Comparison of ENCODE assay signal across 1 cellular context in the genomic region with DNA sequence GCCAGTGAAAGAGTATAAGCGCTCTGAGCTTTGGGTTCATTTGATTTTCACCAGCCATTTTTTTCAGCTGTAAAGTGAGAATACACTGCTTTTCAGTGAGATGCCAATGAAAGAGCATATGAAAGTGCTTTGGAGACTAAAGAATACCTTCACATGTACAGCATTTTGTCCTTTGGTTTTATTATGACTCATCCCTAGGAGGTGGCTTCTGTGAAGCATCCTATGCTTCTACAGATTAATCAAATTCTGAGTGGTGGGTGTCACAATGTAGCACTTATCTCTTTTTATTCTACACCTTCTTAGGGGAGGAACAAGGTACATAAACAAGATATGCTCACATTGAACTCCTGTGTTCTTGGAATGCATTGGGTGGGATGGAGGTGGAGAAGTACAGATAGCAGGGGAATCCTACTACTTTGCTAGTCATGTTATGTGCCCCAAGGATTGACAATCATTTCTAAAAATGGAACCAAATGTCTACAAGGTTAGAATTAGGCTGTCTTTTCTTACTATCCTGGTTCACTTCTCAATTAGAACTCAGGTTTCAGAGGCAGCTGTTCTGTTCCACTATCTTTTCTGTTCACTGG.
TF ChIP-seq lines count a peak whose summit lies in the region.

No MANE protein-coding gene starts in this region.

TF ChIP-seq in K562, 482 proteins besides CTCF, POLR2A, EP300 and RAD21 (continued from another document):
- TF ChIP-seq, protein P1, sequence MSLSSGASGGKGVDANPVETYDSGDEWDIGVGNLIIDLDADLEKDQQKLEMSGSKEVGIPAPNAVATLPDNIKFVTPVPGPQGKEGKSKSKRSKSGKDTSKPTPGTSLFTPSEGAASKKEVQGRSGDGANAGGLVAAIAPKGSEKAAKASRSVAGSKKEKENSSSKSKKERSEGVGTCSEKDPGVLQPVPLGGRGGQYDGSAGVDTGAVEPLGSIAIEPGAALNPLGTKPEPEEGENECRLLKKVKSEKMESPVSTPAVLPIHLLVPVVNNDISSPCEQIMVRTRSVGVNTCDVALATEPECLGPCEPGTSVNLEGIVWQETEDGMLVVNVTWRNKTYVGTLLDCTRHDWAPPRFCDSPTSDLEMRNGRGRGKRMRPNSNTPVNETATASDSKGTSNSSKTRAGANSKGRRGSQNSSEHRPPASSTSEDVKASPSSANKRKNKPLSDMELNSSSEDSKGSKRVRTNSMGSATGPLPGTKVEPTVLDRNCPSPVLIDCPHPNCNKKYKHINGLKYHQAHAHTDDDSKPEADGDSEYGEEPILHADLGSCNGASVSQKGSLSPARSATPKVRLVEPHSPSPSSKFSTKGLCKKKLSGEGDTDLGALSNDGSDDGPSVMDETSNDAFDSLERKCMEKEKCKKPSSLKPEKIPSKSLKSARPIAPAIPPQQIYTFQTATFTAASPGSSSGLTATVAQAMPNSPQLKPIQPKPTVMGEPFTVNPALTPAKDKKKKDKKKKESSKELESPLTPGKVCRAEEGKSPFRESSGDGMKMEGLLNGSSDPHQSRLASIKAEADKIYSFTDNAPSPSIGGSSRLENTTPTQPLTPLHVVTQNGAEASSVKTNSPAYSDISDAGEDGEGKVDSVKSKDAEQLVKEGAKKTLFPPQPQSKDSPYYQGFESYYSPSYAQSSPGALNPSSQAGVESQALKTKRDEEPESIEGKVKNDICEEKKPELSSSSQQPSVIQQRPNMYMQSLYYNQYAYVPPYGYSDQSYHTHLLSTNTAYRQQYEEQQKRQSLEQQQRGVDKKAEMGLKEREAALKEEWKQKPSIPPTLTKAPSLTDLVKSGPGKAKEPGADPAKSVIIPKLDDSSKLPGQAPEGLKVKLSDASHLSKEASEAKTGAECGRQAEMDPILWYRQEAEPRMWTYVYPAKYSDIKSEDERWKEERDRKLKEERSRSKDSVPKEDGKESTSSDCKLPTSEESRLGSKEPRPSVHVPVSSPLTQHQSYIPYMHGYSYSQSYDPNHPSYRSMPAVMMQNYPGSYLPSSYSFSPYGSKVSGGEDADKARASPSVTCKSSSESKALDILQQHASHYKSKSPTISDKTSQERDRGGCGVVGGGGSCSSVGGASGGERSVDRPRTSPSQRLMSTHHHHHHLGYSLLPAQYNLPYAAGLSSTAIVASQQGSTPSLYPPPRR (CRISPR knock-in tag; IDR thresholded peaks at IDR 0.05; ENCODE audit: borderline replicate concordance), result no peak
- TF ChIP-seq MXI1 (IDR thresholded peaks at IDR 0.05; ENCODE audit: low read depth, low read length) (no peak), MIER1 (IDR thresholded peaks at IDR 0.05; ENCODE audit: low read depth) (no peak), PURB (CRISPR knock-in tag; IDR thresholded peaks at IDR 0.05; ENCODE audit: low read depth) (no peak), TCF3 (CRISPR knock-in tag; IDR thresholded peaks at IDR 0.05) (peak; percentile 15; the same call in 1 of the 2 replicates), ZNF57 (CRISPR knock-in tag; IDR thresholded peaks at IDR 0.05) (no peak), SMARCB1 (IDR thresholded peaks at IDR 0.05; ENCODE audit: insufficient read length, low read depth) (no peak), ZC3H4 (CRISPR knock-in tag; IDR thresholded peaks at IDR 0.05; ENCODE audit: borderline replicate concordance) (no peak), MEIS2 (IDR thresholded peaks at IDR 0.05; ENCODE audit: partially characterized antibody) (peak; percentile 7), ZNF695 (CRISPR knock-in tag; IDR thresholded peaks at IDR 0.05) (no peak), ZNF77 (CRISPR knock-in tag; IDR thresholded peaks at IDR 0.05) (no peak), ZNF165 (CRISPR knock-in tag; IDR thresholded peaks at IDR 0.05; ENCODE audit: borderline replicate concordance) (no peak), ZFP30 (CRISPR knock-in tag; IDR thresholded peaks at IDR 0.05; ENCODE audit: borderline replicate concordance) (no peak), SMC3 (conservative IDR thresholded peaks at IDR 0.05; ENCODE audit: insufficient read depth, low read depth, low read length) (no peak), NRF1 (conservative IDR thresholded peaks at IDR 0.05 in 1 of 2, IDR thresholded peaks at IDR 0.05 in 1 of 2) (no peak), CBFA2T3 (IDR thresholded peaks at IDR 0.05) (peak; percentile 39; the same call in 1 of the 2 replicates), KLF6 (CRISPR knock-in tag; IDR thresholded peaks at IDR 0.05; ENCODE audit: borderline replicate concordance) (no peak), HMGN3 (IDR thresholded peaks at IDR 0.05; ENCODE audit: borderline replicate concordance, extremely low read depth, insufficient read length, low read depth, low read length) (no peak), SNIP1 (IDR thresholded peaks at IDR 0.05; ENCODE audit: low read depth) (no peak), LEF1 (IDR thresholded peaks at IDR 0.05) (no peak), FOXJ2 (tag; IDR thresholded peaks at IDR 0.05) (no peak)
- TF ChIP-seq, protein P2, sequence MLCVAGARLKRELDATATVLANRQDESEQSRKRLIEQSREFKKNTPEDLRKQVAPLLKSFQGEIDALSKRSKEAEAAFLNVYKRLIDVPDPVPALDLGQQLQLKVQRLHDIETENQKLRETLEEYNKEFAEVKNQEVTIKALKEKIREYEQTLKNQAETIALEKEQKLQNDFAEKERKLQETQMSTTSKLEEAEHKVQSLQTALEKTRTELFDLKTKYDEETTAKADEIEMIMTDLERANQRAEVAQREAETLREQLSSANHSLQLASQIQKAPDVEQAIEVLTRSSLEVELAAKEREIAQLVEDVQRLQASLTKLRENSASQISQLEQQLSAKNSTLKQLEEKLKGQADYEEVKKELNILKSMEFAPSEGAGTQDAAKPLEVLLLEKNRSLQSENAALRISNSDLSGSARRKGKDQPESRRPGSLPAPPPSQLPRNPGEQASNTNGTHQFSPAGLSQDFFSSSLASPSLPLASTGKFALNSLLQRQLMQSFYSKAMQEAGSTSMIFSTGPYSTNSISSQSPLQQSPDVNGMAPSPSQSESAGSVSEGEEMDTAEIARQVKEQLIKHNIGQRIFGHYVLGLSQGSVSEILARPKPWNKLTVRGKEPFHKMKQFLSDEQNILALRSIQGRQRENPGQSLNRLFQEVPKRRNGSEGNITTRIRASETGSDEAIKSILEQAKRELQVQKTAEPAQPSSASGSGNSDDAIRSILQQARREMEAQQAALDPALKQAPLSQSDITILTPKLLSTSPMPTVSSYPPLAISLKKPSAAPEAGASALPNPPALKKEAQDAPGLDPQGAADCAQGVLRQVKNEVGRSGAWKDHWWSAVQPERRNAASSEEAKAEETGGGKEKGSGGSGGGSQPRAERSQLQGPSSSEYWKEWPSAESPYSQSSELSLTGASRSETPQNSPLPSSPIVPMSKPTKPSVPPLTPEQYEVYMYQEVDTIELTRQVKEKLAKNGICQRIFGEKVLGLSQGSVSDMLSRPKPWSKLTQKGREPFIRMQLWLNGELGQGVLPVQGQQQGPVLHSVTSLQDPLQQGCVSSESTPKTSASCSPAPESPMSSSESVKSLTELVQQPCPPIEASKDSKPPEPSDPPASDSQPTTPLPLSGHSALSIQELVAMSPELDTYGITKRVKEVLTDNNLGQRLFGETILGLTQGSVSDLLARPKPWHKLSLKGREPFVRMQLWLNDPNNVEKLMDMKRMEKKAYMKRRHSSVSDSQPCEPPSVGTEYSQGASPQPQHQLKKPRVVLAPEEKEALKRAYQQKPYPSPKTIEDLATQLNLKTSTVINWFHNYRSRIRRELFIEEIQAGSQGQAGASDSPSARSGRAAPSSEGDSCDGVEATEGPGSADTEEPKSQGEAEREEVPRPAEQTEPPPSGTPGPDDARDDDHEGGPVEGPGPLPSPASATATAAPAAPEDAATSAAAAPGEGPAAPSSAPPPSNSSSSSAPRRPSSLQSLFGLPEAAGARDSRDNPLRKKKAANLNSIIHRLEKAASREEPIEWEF (CRISPR knock-in tag; IDR thresholded peaks at IDR 0.05), result no peak
- TF ChIP-seq, protein P3, sequence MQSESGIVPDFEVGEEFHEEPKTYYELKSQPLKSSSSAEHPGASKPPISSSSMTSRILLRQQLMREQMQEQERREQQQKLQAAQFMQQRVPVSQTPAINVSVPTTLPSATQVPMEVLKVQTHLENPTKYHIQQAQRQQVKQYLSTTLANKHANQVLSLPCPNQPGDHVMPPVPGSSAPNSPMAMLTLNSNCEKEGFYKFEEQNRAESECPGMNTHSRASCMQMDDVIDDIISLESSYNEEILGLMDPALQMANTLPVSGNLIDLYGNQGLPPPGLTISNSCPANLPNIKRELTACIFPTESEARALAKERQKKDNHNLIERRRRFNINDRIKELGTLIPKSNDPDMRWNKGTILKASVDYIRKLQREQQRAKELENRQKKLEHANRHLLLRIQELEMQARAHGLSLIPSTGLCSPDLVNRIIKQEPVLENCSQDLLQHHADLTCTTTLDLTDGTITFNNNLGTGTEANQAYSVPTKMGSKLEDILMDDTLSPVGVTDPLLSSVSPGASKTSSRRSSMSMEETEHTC (IDR thresholded peaks at IDR 0.05), result no peak
- TF ChIP-seq, protein P4, sequence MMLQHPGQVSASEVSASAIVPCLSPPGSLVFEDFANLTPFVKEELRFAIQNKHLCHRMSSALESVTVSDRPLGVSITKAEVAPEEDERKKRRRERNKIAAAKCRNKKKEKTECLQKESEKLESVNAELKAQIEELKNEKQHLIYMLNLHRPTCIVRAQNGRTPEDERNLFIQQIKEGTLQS (IDR thresholded peaks at IDR 0.05), result peak; percentile 46
- TF ChIP-seq, protein P4 (CRISPR knock-in tag; conservative IDR thresholded peaks at IDR 0.05), result no peak
- TF ChIP-seq, protein P5, sequence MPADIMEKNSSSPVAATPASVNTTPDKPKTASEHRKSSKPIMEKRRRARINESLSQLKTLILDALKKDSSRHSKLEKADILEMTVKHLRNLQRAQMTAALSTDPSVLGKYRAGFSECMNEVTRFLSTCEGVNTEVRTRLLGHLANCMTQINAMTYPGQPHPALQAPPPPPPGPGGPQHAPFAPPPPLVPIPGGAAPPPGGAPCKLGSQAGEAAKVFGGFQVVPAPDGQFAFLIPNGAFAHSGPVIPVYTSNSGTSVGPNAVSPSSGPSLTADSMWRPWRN (IDR thresholded peaks at IDR 0.05; ENCODE audit: low read depth), result no peak
- TF ChIP-seq, protein P6, sequence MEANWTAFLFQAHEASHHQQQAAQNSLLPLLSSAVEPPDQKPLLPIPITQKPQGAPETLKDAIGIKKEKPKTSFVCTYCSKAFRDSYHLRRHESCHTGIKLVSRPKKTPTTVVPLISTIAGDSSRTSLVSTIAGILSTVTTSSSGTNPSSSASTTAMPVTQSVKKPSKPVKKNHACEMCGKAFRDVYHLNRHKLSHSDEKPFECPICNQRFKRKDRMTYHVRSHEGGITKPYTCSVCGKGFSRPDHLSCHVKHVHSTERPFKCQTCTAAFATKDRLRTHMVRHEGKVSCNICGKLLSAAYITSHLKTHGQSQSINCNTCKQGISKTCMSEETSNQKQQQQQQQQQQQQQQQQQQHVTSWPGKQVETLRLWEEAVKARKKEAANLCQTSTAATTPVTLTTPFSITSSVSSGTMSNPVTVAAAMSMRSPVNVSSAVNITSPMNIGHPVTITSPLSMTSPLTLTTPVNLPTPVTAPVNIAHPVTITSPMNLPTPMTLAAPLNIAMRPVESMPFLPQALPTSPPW (CRISPR knock-in tag; IDR thresholded peaks at IDR 0.05), result no peak
- TF ChIP-seq, protein P7, sequence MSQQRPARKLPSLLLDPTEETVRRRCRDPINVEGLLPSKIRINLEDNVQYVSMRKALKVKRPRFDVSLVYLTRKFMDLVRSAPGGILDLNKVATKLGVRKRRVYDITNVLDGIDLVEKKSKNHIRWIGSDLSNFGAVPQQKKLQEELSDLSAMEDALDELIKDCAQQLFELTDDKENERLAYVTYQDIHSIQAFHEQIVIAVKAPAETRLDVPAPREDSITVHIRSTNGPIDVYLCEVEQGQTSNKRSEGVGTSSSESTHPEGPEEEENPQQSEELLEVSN (IDR thresholded peaks at IDR 0.05; ENCODE audit: borderline replicate concordance in 1 of 2, extremely low read depth in 1 of 2, insufficient read depth in 1 of 2, insufficient read length in 1 of 2, low read depth in 1 of 2, low read length in 1 of 2, poor library complexity in 1 of 2, severe bottlenecking in 1 of 2), result no peak
TF ChIP-seq in K562: peak in this region for 4.
